In the genomic region with DNA sequence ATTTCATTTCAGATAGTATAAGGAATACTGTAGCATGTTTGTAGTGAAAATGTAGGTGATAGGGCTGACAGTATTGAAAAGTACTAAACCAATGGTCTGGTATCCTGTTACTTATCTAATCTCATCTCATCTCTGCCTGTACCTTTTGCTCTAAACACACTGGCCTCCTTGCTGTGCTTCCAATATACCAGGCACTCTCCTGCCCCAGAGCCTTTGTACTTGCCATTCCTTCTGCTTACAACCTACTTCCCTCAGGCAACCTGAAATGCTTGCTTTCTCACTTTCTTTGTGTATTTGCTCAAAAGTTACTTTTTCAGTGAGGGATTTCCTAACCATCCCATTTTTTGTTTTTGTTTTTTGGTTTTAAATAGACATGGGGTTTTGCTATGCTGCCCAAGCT, we compare ENCODE assay signal across 26 cellular contexts.
"Had no signal": no experiment of that assay in that cellular context is flagged by ENCODE, and none has a peak within 500 bp of the region (broad histone marks: within the 10 kb centered on the region; RNA-seq: fewer than 3 reads in every experiment).

No MANE protein-coding gene starts in this region.

- ATAC-seq: gastroesophageal sphincter; left lobe of liver; lower lobe of right lung; mucosa of descending colon; natural killer cell treated with Interleukin-12 subunit alpha and Interleukin-12 subunit beta and Interleukin-15 and Interleukin-18, amount 100 ng/mL, for 72 hours; T-helper 17 cell had no signal

- H3K4me1 Mint-ChIP-seq: activated CD4-positive, alpha-beta T cell treated with anti-CD3 and anti-CD28 coated beads, Interleukin-2, amount 10 ng/mL, durations not matched to agents 24 days and 14 days; immature natural killer cell had no signal

- H3K27ac Mint-ChIP-seq: activated CD4-positive, alpha-beta memory T cell treated with anti-CD3 and anti-CD28 coated beads for 36 hours; activated CD4-positive, alpha-beta T cell treated with anti-CD3 and anti-CD28 coated beads, Interleukin-2, amount 10 ng/mL, durations not matched to agents 24 days and 14 days; activated T-helper 1 cell treated with anti-CD3 and anti-CD28 coated beads, Interleukin-12 subunit alpha, Interleukin-12 subunit beta, Interleukin-2, Interleukin-4 antibody, amounts not matched to agents 30 ng/mL and 10 ng/mL and 1 ng/mL, durations not matched to agents 14 hours and 24 hours and 36 hours; natural killer cell treated with Interleukin-12 subunit alpha and Interleukin-12 subunit beta and Interleukin-15 and Interleukin-18, amount 100 ng/mL, for 72 hours; T-helper 17 cell had no signal

- H3K36me3 Mint-ChIP-seq: activated CD4-positive, alpha-beta memory T cell treated with anti-CD3 and anti-CD28 coated beads for 36 hours; natural killer cell treated with Interleukin-12 subunit alpha and Interleukin-12 subunit beta and Interleukin-15 and Interleukin-18, amount 100 ng/mL, for 72 hours had no signal

- DNase-seq: activated CD4-positive, alpha-beta memory T cell treated with anti-CD3 and anti-CD28 coated beads for 36 hours; activated CD4-positive, alpha-beta T cell treated with anti-CD3 and anti-CD28 coated beads, Interleukin-2, amount 10 ng/mL, durations not matched to agents 24 days and 14 days; activated CD4-positive, CD25-positive, alpha-beta regulatory T cell treated with anti-CD3 and anti-CD28 coated beads, Interleukin-2, amount 50 U/mL, for 72 hours; activated CD8-positive, alpha-beta memory T cell treated with anti-CD3 and anti-CD28 coated beads, Interleukin-2, amount 50 U/mL, for 4 hours; activated gamma-delta T cell treated with Interleukin-2 at 50 U/mL for 16 hours; activated naive CD4-positive, alpha-beta T cell treated with anti-CD3 and anti-CD28 coated beads, Interleukin-2, amount 50 U/mL, for 16 hours; activated T-cell treated with anti-CD3 and anti-CD28 coated beads, Interleukin-2, amount 50 U/mL, for 1 hour; effector CD4-positive, alpha-beta T cell; heart left ventricle; hypothalamus; immature natural killer cell; kidney glomerular epithelial cell; lower lobe of right lung; mucosa of descending colon; posterior cingulate gyrus; right cardiac atrium; stimulated activated CD4-positive, alpha-beta T cell treated with anti-CD3 and anti-CD28 coated beads, Interleukin-15, amount 100 ng/mL, for 24 hours; stimulated activated CD4-positive, alpha-beta T cell treated with anti-CD3 and anti-CD28 coated beads, Interleukin-2, amount 100 ng/mL, for 24 hours; stimulated activated naive CD4-positive, alpha-beta T cell treated with Interleukin-2 at 50 U/mL for 16 hours; T-helper 17 cell; T1000 had no signal

- H3K27me3 Mint-ChIP-seq: activated CD4-positive, alpha-beta memory T cell treated with anti-CD3 and anti-CD28 coated beads for 36 hours; activated CD4-positive, alpha-beta T cell treated with anti-CD3 and anti-CD28 coated beads, Interleukin-2, amount 10 ng/mL, durations not matched to agents 24 days and 14 days; central memory CD8-positive, alpha-beta T cell; natural killer cell treated with Interleukin-12 subunit alpha and Interleukin-12 subunit beta and Interleukin-15 and Interleukin-18, amount 100 ng/mL, for 72 hours; T-helper 17 cell had no signal

- H3K4me3 Mint-ChIP-seq: activated CD4-positive, alpha-beta memory T cell treated with anti-CD3 and anti-CD28 coated beads for 36 hours; activated CD4-positive, alpha-beta T cell treated with anti-CD3 and anti-CD28 coated beads, Interleukin-2, amount 10 ng/mL, durations not matched to agents 24 days and 14 days; activated T-helper 1 cell treated with anti-CD3 and anti-CD28 coated beads, Interleukin-12 subunit alpha, Interleukin-12 subunit beta, Interleukin-2, Interleukin-4 antibody, amounts not matched to agents 30 ng/mL and 10 ng/mL and 1 ng/mL, durations not matched to agents 14 hours and 24 hours and 36 hours; central memory CD8-positive, alpha-beta T cell; immature natural killer cell; natural killer cell treated with Interleukin-12 subunit alpha and Interleukin-12 subunit beta and Interleukin-15 and Interleukin-18, amount 100 ng/mL, for 72 hours; T-helper 17 cell had no signal

- H3K9me3 Mint-ChIP-seq: activated CD4-positive, alpha-beta memory T cell treated with anti-CD3 and anti-CD28 coated beads for 36 hours; activated CD4-positive, alpha-beta T cell treated with anti-CD3 and anti-CD28 coated beads, Interleukin-2, amount 10 ng/mL, durations not matched to agents 24 days and 14 days; activated T-helper 1 cell treated with anti-CD3 and anti-CD28 coated beads, Interleukin-12 subunit alpha, Interleukin-12 subunit beta, Interleukin-2, Interleukin-4 antibody, amounts not matched to agents 30 ng/mL and 10 ng/mL and 1 ng/mL, durations not matched to agents 14 hours and 24 hours and 36 hours; central memory CD8-positive, alpha-beta T cell; immature natural killer cell; natural killer cell treated with Interleukin-12 subunit alpha and Interleukin-12 subunit beta and Interleukin-15 and Interleukin-18, amount 100 ng/mL, for 72 hours had no signal
